In genomic region chr6:40352006-40352405, GRCh38 we compare ENCODE assay signal across 30 cellular contexts.
DNase-seq lines count a peak whose midpoint lies in the region; ATAC-seq and TF ChIP-seq lines count a peak whose summit lies in the region.
"Had no signal": no experiment of that assay in that cellular context is flagged by ENCODE, and none has a peak within 500 bp of the region (broad histone marks: within the 10 kb centered on the region; RNA-seq: fewer than 3 reads in every experiment).

No MANE protein-coding gene starts in this region.

- no peak overlapping the region for H3K27ac Mint-ChIP-seq in progenitor cell of endocrine pancreas
- no peak overlapping the region for H3K27ac Mint-ChIP-seq in effector memory CD8-positive, alpha-beta T cell
- H3K27ac Mint-ChIP-seq: activated naive CD4-positive, alpha-beta T cell treated with anti-CD3 and anti-CD28 coated beads, Interleukin-2, amount 10 ng/mL, durations not matched to agents 7 days and 5 days; CD4-positive, alpha-beta T cell; IgD-negative memory B cell; natural killer cell treated with Interleukin-12 subunit alpha and Interleukin-12 subunit beta and Interleukin-15 and Interleukin-18, amount 100 ng/mL, for 72 hours; stimulated activated naive B cell treated with anti-CD40 and anti-IgM and Interleukin-4, amounts not matched to agents 10 μg/mL and 1 μg/mL and 100 μg/mL, for 72 hours; T-cell had no signal

- no peak overlapping the region for H3K9ac ChIP-seq in SK-N-SH

- no peaks in the 10 kb centered on the region for H3K27me3 ChIP-seq in SK-N-SH (ENCODE audit: insufficient read depth)
- H3K27me3 ChIP-seq in thyroid gland, result no peaks in the 10 kb centered on the region
- H3K27me3 ChIP-seq in breast epithelium, result no peaks in the 10 kb centered on the region
- H3K27me3 ChIP-seq: brain microvascular endothelial cell, ovary had no signal

- H3K27ac ChIP-seq in SK-N-SH (ENCODE audit: low read depth in 2 of 2, low read length in 1 of 2), result peak overlapping the region in 1 of 2 experiments; percentile 44; a peak in 2 of 4 replicates
- H3K27ac ChIP-seq in thyroid gland, result no peak overlapping the region
- H3K27ac ChIP-seq in breast epithelium, result no peak overlapping the region
- H3K27ac ChIP-seq: brain microvascular endothelial cell, gastroesophageal sphincter, ovary, suprapubic skin had no signal

- no peaks in the 10 kb centered on the region for H3K9me2 ChIP-seq in SK-N-SH

- no peak overlapping the region for H3K4me3 Mint-ChIP-seq in progenitor cell of endocrine pancreas (ENCODE audit: low read depth)
- H3K4me3 Mint-ChIP-seq in effector memory CD8-positive, alpha-beta T cell, result no peak overlapping the region
- H3K4me3 Mint-ChIP-seq: activated naive CD4-positive, alpha-beta T cell treated with anti-CD3 and anti-CD28 coated beads, Interleukin-2, amount 10 ng/mL, durations not matched to agents 7 days and 5 days; CD4-positive, alpha-beta T cell; IgD-negative memory B cell; natural killer cell treated with Interleukin-12 subunit alpha and Interleukin-12 subunit beta and Interleukin-15 and Interleukin-18, amount 100 ng/mL, for 72 hours; stimulated activated naive B cell treated with anti-CD40 and anti-IgM and Interleukin-4, amounts not matched to agents 10 μg/mL and 1 μg/mL and 100 μg/mL, for 72 hours; T-cell had no signal

- no peak for TF ChIP-seq RAD21 in SK-N-SH (IDR thresholded peaks at IDR 0.05; ENCODE audit: low read length)

- H3F3A ChIP-seq in SK-N-SH (replicated peaks; ENCODE audit: insufficient read depth), result peaks cover 5% of the 10 kb centered on the region

- H3K4me1 ChIP-seq in SK-N-SH (ENCODE audit: control insufficient read depth in 1 of 2, insufficient read depth in 2 of 2, low read depth in 1 of 2, low read length in 1 of 2) (peaks cover 4 to 21% of the 10 kb centered on the region in 2 experiments; a peak in 1 of 4 replicates), thyroid gland (no peaks in the 10 kb centered on the region), breast epithelium (no peaks in the 10 kb centered on the region)
- H3K4me1 ChIP-seq: gastroesophageal sphincter, suprapubic skin had no signal

- 29% methylated on average over 1 of the region's 1 CpG for WGBS in SK-N-SH (ENCODE audit: low lambda C conversion rate)
- WGBS in thyroid gland, 2 donors, result 50 to 67% methylated on average over 1 of the region's 1 CpG

- CTCF ChIA-PET in SK-N-SH (lab: Yijun Ruan, JAX), result interaction anchor here (0.9 kb wide), 1 partner anchor 9 kb away, joined by 4 read pairs; no protein-coding TSS in a partner anchor

- TF ChIP-seq EP300 in SK-N-SH (IDR thresholded peaks at IDR 0.05; ENCODE audit: borderline replicate concordance in 1 of 2, low read depth in 1 of 2, low read length in 1 of 2), result no peak

- peaks cover 2% of the 10 kb centered on the region for H3K27me3 Mint-ChIP-seq in progenitor cell of endocrine pancreas
- H3K27me3 Mint-ChIP-seq in effector memory CD8-positive, alpha-beta T cell, result peaks cover 0 to 3% of the 10 kb centered on the region in 2 donors
- H3K27me3 Mint-ChIP-seq: CD4-positive, alpha-beta T cell; IgD-negative memory B cell; stimulated activated naive B cell treated with anti-CD40 and anti-IgM and Interleukin-4, amounts not matched to agents 10 μg/mL and 1 μg/mL and 100 μg/mL, for 72 hours; T-cell had no signal

- H3K4me3 ChIP-seq in SK-N-SH (ENCODE audit: low read depth in 2 of 2, low read length in 1 of 2) (no peak overlapping the region), fibroblast of villous mesenchyme (ENCODE audit: low read depth, low read length) (no peak overlapping the region), thyroid gland (replicated peaks in 1 of 3) (no peak overlapping the region), breast epithelium (no peak overlapping the region)
- H3K4me3 ChIP-seq: gastroesophageal sphincter, ovary, suprapubic skin had no signal

- H3K4me2 ChIP-seq in SK-N-SH, result peak overlapping the region; percentile 33; the same call in 1 of the 2 replicates

- TF ChIP-seq POLR2A in thyroid gland (IDR thresholded peaks at IDR 0.05), result no peak
- no peak for TF ChIP-seq POLR2A in breast epithelium (IDR thresholded peaks at IDR 0.05)

- no peaks in the 10 kb centered on the region for H4K20me1 ChIP-seq in SK-N-SH (ENCODE audit: insufficient read depth)

- TF ChIP-seq CTCF in SK-N-SH (IDR thresholded peaks at IDR 0.05), result no peak
- no peak for TF ChIP-seq CTCF in fibroblast of villous mesenchyme (IDR thresholded peaks at IDR 0.05; ENCODE audit: insufficient read depth, low read depth, low read length)
- no peak for TF ChIP-seq CTCF in progenitor cell of endocrine pancreas (IDR thresholded peaks at IDR 0.05; ENCODE audit: unreplicated experiment)
- no peak for TF ChIP-seq CTCF in thyroid gland (IDR thresholded peaks at IDR 0.05)
- no peak for TF ChIP-seq CTCF in breast epithelium (IDR thresholded peaks at IDR 0.05)

- no peaks in the 10 kb centered on the region for H3K36me3 Mint-ChIP-seq in progenitor cell of endocrine pancreas (ENCODE audit: insufficient read depth)
- H3K36me3 Mint-ChIP-seq in effector memory CD8-positive, alpha-beta T cell (ENCODE audit: insufficient read depth), result no peaks in the 10 kb centered on the region
- H3K36me3 Mint-ChIP-seq: activated naive CD4-positive, alpha-beta T cell treated with anti-CD3 and anti-CD28 coated beads, Interleukin-2, amount 10 ng/mL, durations not matched to agents 7 days and 5 days; IgD-negative memory B cell; natural killer cell treated with Interleukin-12 subunit alpha and Interleukin-12 subunit beta and Interleukin-15 and Interleukin-18, amount 100 ng/mL, for 72 hours; stimulated activated naive B cell treated with anti-CD40 and anti-IgM and Interleukin-4, amounts not matched to agents 10 μg/mL and 1 μg/mL and 100 μg/mL, for 72 hours; T-cell had no signal

- intact Hi-C loops in thyroid gland (cut with DNase I), result no loop called here
- intact Hi-C loops in breast epithelium (cut with DNase I; ENCODE audit: low total_unique reads), result no loop called here

- DNase-seq in EL, result peak; percentile 29
- DNase-seq in SK-N-SH, result no peak
- peak; percentile 12 for DNase-seq in fibroblast of villous mesenchyme (ENCODE audit: low read depth)
- DNase-seq in progenitor cell of endocrine pancreas (ENCODE audit: low spot score, unreplicated experiment), result peak; percentile 1
- DNase-seq in OCI-M2 (lab: John Stamatoyannopoulos, UW; ENCODE audit: unreplicated experiment), result no peak
- no peak for DNase-seq in effector memory CD8-positive, alpha-beta T cell
- DNase-seq in thyroid gland, result no peak
- no peak for DNase-seq in breast epithelium (ENCODE audit: low spot score in 2 of 2)
- DNase-seq: activated CD4-positive, CD25-positive, alpha-beta regulatory T cell; activated naive CD4-positive, alpha-beta T cell treated with anti-CD3 and anti-CD28 coated beads, Interleukin-2, amount 10 ng/mL, durations not matched to agents 7 days and 5 days; AML-193; brain microvascular endothelial cell; CD4-positive, alpha-beta T cell; effector memory CD4-positive, alpha-beta T cell; hypothalamus; NCI-H1105; NCI-H1930; NCI-H524; NK-92 treated with Interleukin-12 subunit alpha and Interleukin-12 subunit beta, amount 100 ng/mL, for 24 hours; ovary; right cardiac atrium; SHP77 treated with DMSO at 0.1 percent for 48 hours; stimulated activated CD4-positive, alpha-beta T cell treated with anti-CD3 and anti-CD28 coated beads, Interleukin-4, amount 100 ng/mL, for 4 hours; stimulated activated naive B cell treated with anti-CD40 and anti-IgM and Interleukin-4, amounts not matched to agents 10 μg/mL and 1 μg/mL and 100 μg/mL, for 72 hours; T-cell had no signal

- no peaks in the 10 kb centered on the region for H3K79me2 ChIP-seq in SK-N-SH (ENCODE audit: insufficient read depth)

- H3K9me3 ChIP-seq in SK-N-SH (no peaks in the 10 kb centered on the region), thyroid gland (no peaks in the 10 kb centered on the region), breast epithelium (no peaks in the 10 kb centered on the region)
- H3K9me3 ChIP-seq: gastroesophageal sphincter, ovary, suprapubic skin had no signal

- no peaks in the 10 kb centered on the region for H3K36me3 ChIP-seq in SK-N-SH (replicated peaks in 1 of 2; ENCODE audit: control insufficient read depth in 1 of 2, insufficient read depth in 2 of 2, low read length in 1 of 2)
- H3K36me3 ChIP-seq in thyroid gland, result no peaks in the 10 kb centered on the region
- no peaks in the 10 kb centered on the region for H3K36me3 ChIP-seq in breast epithelium
- H3K36me3 ChIP-seq: brain microvascular endothelial cell, gastroesophageal sphincter, ovary, suprapubic skin had no signal

- peaks cover under 1% of the 10 kb centered on the region for H3K4me1 Mint-ChIP-seq in progenitor cell of endocrine pancreas (ENCODE audit: low read depth)
- H3K4me1 Mint-ChIP-seq in effector memory CD8-positive, alpha-beta T cell (ENCODE audit: low read depth in 2 of 2), result no peaks in the 10 kb centered on the region
- H3K4me1 Mint-ChIP-seq: IgD-negative memory B cell; stimulated activated naive B cell treated with anti-CD40 and anti-IgM and Interleukin-4, amounts not matched to agents 10 μg/mL and 1 μg/mL and 100 μg/mL, for 72 hours had no signal

- H2AFZ ChIP-seq in SK-N-SH (ENCODE audit: low read depth), result no peak overlapping the region

- no peaks in the 10 kb centered on the region for H3K9me3 Mint-ChIP-seq in progenitor cell of endocrine pancreas (ENCODE audit: low read depth)
- no peaks in the 10 kb centered on the region for H3K9me3 Mint-ChIP-seq in effector memory CD8-positive, alpha-beta T cell
- H3K9me3 Mint-ChIP-seq: activated naive CD4-positive, alpha-beta T cell treated with anti-CD3 and anti-CD28 coated beads, Interleukin-2, amount 10 ng/mL, durations not matched to agents 7 days and 5 days; CD4-positive, alpha-beta T cell; IgD-negative memory B cell; natural killer cell treated with Interleukin-12 subunit alpha and Interleukin-12 subunit beta and Interleukin-15 and Interleukin-18, amount 100 ng/mL, for 72 hours; stimulated activated naive B cell treated with anti-CD40 and anti-IgM and Interleukin-4, amounts not matched to agents 10 μg/mL and 1 μg/mL and 100 μg/mL, for 72 hours; T-cell had no signal

- POLR2A ChIA-PET in SK-N-SH (lab: Yijun Ruan, JAX), result no interaction called here

- no peak for ATAC-seq in effector memory CD8-positive, alpha-beta T cell (replicated peaks)
- ATAC-seq: gastroesophageal sphincter; natural killer cell treated with Interleukin-12 subunit alpha and Interleukin-12 subunit beta and Interleukin-15 and Interleukin-18, amount 100 ng/mL, for 72 hours; Panc1; right cardiac atrium; stimulated activated naive B cell treated with anti-CD40 and anti-IgM and Interleukin-4, amounts not matched to agents 10 μg/mL and 1 μg/mL and 100 μg/mL, for 72 hours; T-cell had no signal

TF ChIP-seq in SK-N-SH, 30 proteins besides CTCF, POLR2A, EP300 and RAD21 (continues in another document):
- TF ChIP-seq TEAD4 (IDR thresholded peaks at IDR 0.05; ENCODE audit: borderline replicate concordance, insufficient read depth), result no peak

Comparison
In these comparisons a context has a peak if more than half of its experiments do, and no peak if none do; other contexts are left out.
1. DNase-seq: peak in EL (single experiment), fibroblast of villous mesenchyme (single experiment) and progenitor cell of endocrine pancreas (single experiment); none in SK-N-SH (single experiment), OCI-M2 (single experiment), effector memory CD8-positive, alpha-beta T cell (0 of 3), thyroid gland (0 of 2) and breast epithelium (0 of 2).